11 cellular contexts compared by ENCODE assay signal in the genomic region with DNA sequence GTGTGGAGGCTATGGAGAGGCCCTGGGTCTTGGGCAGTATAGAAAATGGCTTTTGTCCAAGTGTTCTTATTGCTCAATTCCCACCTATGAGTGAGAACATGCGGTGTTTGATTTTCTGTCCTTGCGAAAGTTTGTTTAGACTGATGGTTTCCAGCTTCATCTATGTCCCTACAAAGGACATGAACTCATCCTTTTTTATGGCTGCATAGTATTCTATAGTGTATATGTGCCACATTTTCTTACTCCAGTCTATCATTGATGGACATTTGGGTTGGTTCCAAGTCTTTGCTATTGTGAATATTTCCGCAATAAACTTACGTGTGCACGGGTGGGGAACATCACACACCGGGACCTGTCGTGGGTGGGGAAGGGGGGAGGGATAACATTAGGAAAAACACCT. TPM values are rescaled to one million over a fixed set of nuclear protein-coding genes. Genes with fewer than 3 reads are reported as not detected.
DNase-seq lines count a peak whose midpoint lies in the region; ATAC-seq, FAIRE-seq and TF ChIP-seq lines count a peak whose summit lies in the region.
"Not testable (repeated sequence)": the region's sequence is repeated elsewhere in the genome, so short reads cannot be mapped to it uniquely, and the experiment has no call there.
"Had no signal": no experiment of that assay in that cellular context is flagged by ENCODE, and none has a peak within 500 bp of the region (broad histone marks: within the 10 kb centered on the region; RNA-seq: fewer than 3 reads in every experiment).

No MANE protein-coding gene starts in this region.

- TF ChIP-seq CTCF in A549 (IDR thresholded peaks at IDR 0.05); GM12865 (IDR thresholded peaks at IDR 0.05; ENCODE audit: insufficient read depth, low read depth, low read length, missing control alignments); KMS-11 (conservative IDR thresholded peaks at IDR 0.05; ENCODE audit: low read depth, low read length); WTC11 (IDR thresholded peaks at IDR 0.05); astrocyte (IDR thresholded peaks at IDR 0.05; ENCODE audit: insufficient read depth, low read depth, low read length); neural progenitor cell (IDR thresholded peaks at IDR 0.05): not testable (repeated sequence)

- H3K27ac Mint-ChIP-seq in WTC11; astrocyte (ENCODE audit: unreplicated experiment); neural progenitor cell: not testable (repeated sequence)
- peak overlapping the region; percentile 47 for H3K27ac Mint-ChIP-seq in activated T-cell treated with anti-CD3 and anti-CD28 coated beads, Interleukin-2, amount 50 U/mL, for 72 hours

- H3K79me2 ChIP-seq in KMS-11 (ENCODE audit: insufficient read depth, low read depth); astrocyte (ENCODE audit: insufficient read depth, low read length); neural progenitor cell (ENCODE audit: low read depth): not testable (repeated sequence)

- TF ChIP-seq RAD21 in A549 (conservative IDR thresholded peaks at IDR 0.05 in 1 of 2, IDR thresholded peaks at IDR 0.05 in 1 of 2): not testable (repeated sequence)

- H3K27ac ChIP-seq in A549; KMS-11; astrocyte (ENCODE audit: low read depth, low read length); neural progenitor cell: not testable (repeated sequence)

- peak overlapping the region; percentile 96 for H3K4me3 Mint-ChIP-seq in WTC11
- peak overlapping the region; percentile 95 to 96 for H3K4me3 Mint-ChIP-seq in activated T-cell treated with anti-CD3 and anti-CD28 coated beads, Interleukin-2, amount 50 U/mL, for 72 hours
- H3K4me3 Mint-ChIP-seq in astrocyte (ENCODE audit: unreplicated experiment): not testable (repeated sequence)
- peak overlapping the region; percentile 97 for H3K4me3 Mint-ChIP-seq in neural progenitor cell

- H3K9ac ChIP-seq in KMS-11: peak overlapping the region; percentile 88; the same call in 1 of the 2 replicates
- not testable (repeated sequence) for H3K9ac ChIP-seq in astrocyte (ENCODE audit: low read length); neural progenitor cell

- H4K20me1 ChIP-seq in KMS-11 (ENCODE audit: insufficient read depth); astrocyte (ENCODE audit: insufficient read depth, low read length); neural progenitor cell (ENCODE audit: low read depth): not testable (repeated sequence)

- not testable (repeated sequence) for H3K4me1 ChIP-seq in A549; KMS-11 (ENCODE audit: low read depth, poor library complexity, severe bottlenecking); astrocyte (ENCODE audit: insufficient read depth, low read length); neural progenitor cell

- H3K36me3 ChIP-seq in KMS-11 (ENCODE audit: insufficient read depth); astrocyte (ENCODE audit: insufficient read depth, low read length); neural progenitor cell: not testable (repeated sequence)

- POLR2A ChIA-PET in A549 (lab: Yijun Ruan, JAX): interaction anchor here (1.4 kb wide), 1 partner anchor 8 kb away, joined by 3 read pairs; no protein-coding TSS in a partner anchor
- POLR2A ChIA-PET in WTC11 (lab: Charles Lee): not testable (repeated sequence)

- not testable (repeated sequence) for TF ChIP-seq POLR2A in A549 (IDR thresholded peaks at IDR 0.05; ENCODE audit: low read length)

- H2AFZ ChIP-seq in KMS-11 (ENCODE audit: low read depth): peak overlapping the region; percentile 77; the same call in 1 of the 2 replicates
- not testable (repeated sequence) for H2AFZ ChIP-seq in astrocyte (ENCODE audit: low read depth, low read length); neural progenitor cell (replicated peaks)

- H3F3A ChIP-seq in neural progenitor cell (ENCODE audit: low read depth): not testable (repeated sequence)

- not testable (repeated sequence) for H3K9me3 ChIP-seq in A549; astrocyte (ENCODE audit: insufficient read depth, low read depth, low read length); neural progenitor cell (ENCODE audit: low read depth)

- H3K4me3 ChIP-seq in A549 (peak overlapping the region; percentile 61), GM12865 (ENCODE audit: low read depth, low read length) (peak overlapping the region; percentile 62; the same call in 1 of the 2 replicates), astrocyte (ENCODE audit: insufficient read depth, low read depth, low read length) (peak overlapping the region; percentile 82), iPS-11a (ENCODE audit: low read depth, low read length) (peak overlapping the region; percentile 58), neural progenitor cell (peak overlapping the region; percentile 86)
- H3K4me3 ChIP-seq in KMS-11 (IDR thresholded peaks at IDR 0.05; ENCODE audit: insufficient read depth, low read depth, low read length): not testable (repeated sequence)

- not testable (repeated sequence) for FAIRE-seq in A549 (lab: Jason Lieb, UNC); astrocyte (lab: Jason Lieb, UNC)

- not testable (repeated sequence) for ATAC-seq in A549; WTC11; activated T-cell treated with anti-CD3 and anti-CD28 coated beads, Interleukin-2, amount 50 U/mL, for 72 hours (replicated peaks in 1 of 2)

- TF ChIP-seq EP300 in A549 (IDR thresholded peaks at IDR 0.05): not testable (repeated sequence)

- not testable (repeated sequence) for DNase-seq in A549 (ENCODE audit: low read depth in 1 of 2, low spot score in 1 of 2); GM12865 (ENCODE audit: low read depth); WTC11 (ENCODE audit: low spot score); activated T-cell treated with anti-CD3 and anti-CD28 coated beads, Interleukin-2, amount 50 U/mL, for 72 hours; astrocyte (ENCODE audit: low read depth); neural progenitor cell (ENCODE audit: low spot score)

- not testable (repeated sequence) for H3K27me3 ChIP-seq in KMS-11 (ENCODE audit: insufficient read depth, low read depth); astrocyte (ENCODE audit: insufficient read depth, low read length)
- H3K27me3 ChIP-seq in neural progenitor cell: peaks cover 43% of the 10 kb centered on the region

- H3K27me3 Mint-ChIP-seq in WTC11 (ENCODE audit: low read depth) (peaks cover 24% of the 10 kb centered on the region), neural progenitor cell (ENCODE audit: insufficient read depth, low read depth) (peaks cover 20% of the 10 kb centered on the region)
- not testable (repeated sequence) for H3K27me3 Mint-ChIP-seq in activated T-cell treated with anti-CD3 and anti-CD28 coated beads, Interleukin-2, amount 50 U/mL, for 72 hours (ENCODE audit: low read depth); astrocyte (ENCODE audit: low read depth, unreplicated experiment)

- WGBS in A549 (ENCODE audit: missing lambda C conversion rate): 47% methylated on average over 7 of the region's 7 CpGs

- peaks cover 19% of the 10 kb centered on the region for H3K36me3 Mint-ChIP-seq in WTC11
- not testable (repeated sequence) for H3K36me3 Mint-ChIP-seq in activated T-cell treated with anti-CD3 and anti-CD28 coated beads, Interleukin-2, amount 50 U/mL, for 72 hours (ENCODE audit: insufficient read depth in 2 of 2); astrocyte (ENCODE audit: low read depth, unreplicated experiment); neural progenitor cell

- H3K4me2 ChIP-seq in A549: peak overlapping the region; percentile 65
- peak overlapping the region; percentile 62 for H3K4me2 ChIP-seq in KMS-11
- H3K4me2 ChIP-seq in astrocyte (ENCODE audit: low read length): not testable (repeated sequence)
- peak overlapping the region; percentile 78 for H3K4me2 ChIP-seq in neural progenitor cell

- CTCF ChIA-PET in A549 (lab: Yijun Ruan, JAX); WTC11 (lab: Charles Lee): not testable (repeated sequence)

- H3K9me3 Mint-ChIP-seq in WTC11 (peaks cover 20% of the 10 kb centered on the region), neural progenitor cell (peaks cover 15% of the 10 kb centered on the region)
- not testable (repeated sequence) for H3K9me3 Mint-ChIP-seq in activated T-cell treated with anti-CD3 and anti-CD28 coated beads, Interleukin-2, amount 50 U/mL, for 72 hours; astrocyte (ENCODE audit: unreplicated experiment)

- H3K4me1 Mint-ChIP-seq in WTC11; astrocyte (ENCODE audit: low read depth, unreplicated experiment): not testable (repeated sequence)
- H3K4me1 Mint-ChIP-seq in activated T-cell treated with anti-CD3 and anti-CD28 coated beads, Interleukin-2, amount 50 U/mL, for 72 hours (ENCODE audit: low read depth): peaks cover 35% of the 10 kb centered on the region
- H3K4me1 Mint-ChIP-seq in neural progenitor cell: peaks cover 13% of the 10 kb centered on the region

RNA-seq across cellular contexts. Expression of a gene that starts 10.6 kb away (rescaled TPM):
- polyA plus RNA-seq in A549 (2011; rRNA removed) (not detected in 2 replicates), A549 (2017; fragmentation: RNase III; extraction: RNeasy Plus Mini Kit Qiagen cat#74134 plus additional on column Dnase treatment) (not detected in 3 replicates)
- polyA plus RNA-seq in A549 (2012; cell fraction: cytosol; rRNA removed): not detected in 2 replicates
- polyA plus RNA-seq in A549 (2012; cell fraction: nucleus; rRNA removed): not detected in 2 replicates
- polyA minus RNA-seq in A549 (2011; rRNA and poly(A)+ RNA removed): not detected in 2 replicates
- total RNA-seq in WTC11 (2021) (not detected in 3 replicates), astrocyte (not detected in 2 replicates), neural progenitor cell (ENCODE audit: low replicate concordance) (not detected in 2 replicates)
- under 1 TPM in 1 of 2 donors, not detected in 1; 0.30 TPM for total RNA-seq in activated T-cell treated with anti-CD3 and anti-CD28 coated beads, Interleukin-2, amount 50 U/mL, for 72 hours
- total RNA-seq: G401, HFFc6, HT1080 had no signal

RNA-seq across cellular contexts. Expression of a gene that starts 42.5 kb away (rescaled TPM):
- polyA plus RNA-seq in A549 (2011; rRNA removed) (not detected in 2 replicates), A549 (2017; fragmentation: RNase III; extraction: RNeasy Plus Mini Kit Qiagen cat#74134 plus additional on column Dnase treatment) (not detected in 3 replicates)
- polyA plus RNA-seq in A549 (2012; cell fraction: cytosol; rRNA removed): not detected in 2 replicates
- polyA plus RNA-seq in A549 (2012; cell fraction: nucleus; rRNA removed): not detected in 2 replicates
- not detected in 2 replicates for polyA minus RNA-seq in A549 (2011; rRNA and poly(A)+ RNA removed)
- total RNA-seq in WTC11 (2021) (0.09 to 0.11 TPM in 2 of 3 replicates, not detected in the other), astrocyte (not detected in 2 replicates), neural progenitor cell (ENCODE audit: low replicate concordance) (0.15 TPM in 1 of 2 replicates, not detected in the other)
- total RNA-seq in activated T-cell treated with anti-CD3 and anti-CD28 coated beads, Interleukin-2, amount 50 U/mL, for 72 hours: not detected
- total RNA-seq: G401, HFFc6 had no signal
